ENCODE assay signal across 14 cellular contexts in genomic region chr5:124342027-124342471, GRCh38.
DNase-seq lines count a peak whose midpoint lies in the region; ATAC-seq and TF ChIP-seq lines count a peak whose summit lies in the region.
"Had no signal": no experiment of that assay in that cellular context is flagged by ENCODE, and none has a peak within 500 bp of the region (broad histone marks: within the 10 kb centered on the region; RNA-seq: fewer than 3 reads in every experiment).

No MANE protein-coding gene starts in this region.

- peak overlapping the region in 1 of 2 experiments; percentile 74; a peak in 2 of 4 replicates for H3K27ac ChIP-seq in SK-N-SH (ENCODE audit: low read depth in 2 of 2, low read length in 1 of 2)
- no peak overlapping the region for H3K27ac ChIP-seq in ovary
- H3K27ac ChIP-seq: C4-2B, VCaP had no signal

- DNase-seq in AG20443 (ENCODE audit: low spot score): peak; percentile 8
- no peak for DNase-seq in SK-N-SH
- peak; percentile 79 for DNase-seq in fibroblast of pulmonary artery (ENCODE audit: low read depth)
- peak; percentile 36 to 66 (median 58) for DNase-seq in ovary
- DNase-seq in NCI-H2171 (lab: John Stamatoyannopoulos, UW): no peak
- DNase-seq in activated CD4-positive, CD25-positive, alpha-beta regulatory T cell treated with anti-CD3 and anti-CD28 coated beads, Interleukin-2, amount 50 U/mL, for 72 hours: no peak
- no peak for DNase-seq in NAMALWA (ENCODE audit: low spot score)
- DNase-seq: activated T-cell treated with anti-CD3 and anti-CD28 coated beads, Interleukin-2, amount 50 U/mL, for 72 hours; NCI-H510A; SHP77 treated with DMSO at 0.1 percent for 48 hours; stimulated activated CD4-positive, alpha-beta T cell treated with anti-CD3 and anti-CD28 coated beads, Interleukin-12 subunit alpha, Interleukin-12 subunit beta, amount 100 ng/mL, for 4 hours had no signal

- H3K4me3 ChIP-seq in SK-N-SH (ENCODE audit: low read depth in 2 of 2, low read length in 1 of 2) (no peak overlapping the region), fibroblast of pulmonary artery (replicated peaks; ENCODE audit: low read depth, low read length) (no peak overlapping the region), ovary (no peak overlapping the region)

- peaks cover 0 to 15% of the 10 kb centered on the region in 2 experiments; a peak in 2 of 4 replicates for H3K4me1 ChIP-seq in SK-N-SH (ENCODE audit: control insufficient read depth in 1 of 2, insufficient read depth in 2 of 2, low read depth in 1 of 2, low read length in 1 of 2)
- no peaks in the 10 kb centered on the region for H3K4me1 ChIP-seq in ovary (ENCODE audit: insufficient read depth)

- no peaks in the 10 kb centered on the region for H3F3A ChIP-seq in SK-N-SH (replicated peaks; ENCODE audit: insufficient read depth)

- TF ChIP-seq CTCF in SK-N-SH (IDR thresholded peaks at IDR 0.05) (no peak), fibroblast of pulmonary artery (IDR thresholded peaks at IDR 0.05; ENCODE audit: low read length, missing control alignments) (no peak), ovary (IDR thresholded peaks at IDR 0.05) (no peak)

- H3K27me3 ChIP-seq in SK-N-SH (ENCODE audit: insufficient read depth) (no peaks in the 10 kb centered on the region), ovary (no peaks in the 10 kb centered on the region)

- no peaks in the 10 kb centered on the region for H3K9me3 ChIP-seq in SK-N-SH
- H3K9me3 ChIP-seq in ovary: no peaks in the 10 kb centered on the region

- H2AFZ ChIP-seq in SK-N-SH (ENCODE audit: low read depth): no peak overlapping the region

- no peaks in the 10 kb centered on the region for H4K20me1 ChIP-seq in SK-N-SH (ENCODE audit: insufficient read depth)

- TF ChIP-seq EP300 in SK-N-SH (IDR thresholded peaks at IDR 0.05; ENCODE audit: borderline replicate concordance in 1 of 2, low read depth in 1 of 2, low read length in 1 of 2) (peak in 1 of 2 experiments; percentile 44; a peak in 1 of 4 replicates), ovary (IDR thresholded peaks at IDR 0.05) (no peak)

- no peak overlapping the region for H3K4me2 ChIP-seq in SK-N-SH

- no peak for ATAC-seq in HG03045 (IDR thresholded peaks at IDR 0.05; ENCODE audit: unreplicated experiment)
- ATAC-seq: activated T-cell treated with anti-CD3 and anti-CD28 coated beads, Interleukin-2, amount 50 U/mL, for 72 hours had no signal

- intact Hi-C loops in ovary (cut with DNase I): no loop called here

- TF ChIP-seq POLR2A in ovary (IDR thresholded peaks at IDR 0.05): no peak

- H3K9ac ChIP-seq in SK-N-SH: no peak overlapping the region

- H3K9me2 ChIP-seq in SK-N-SH: no peaks in the 10 kb centered on the region

- 18% methylated on average over 1 of the region's 1 CpG for WGBS in SK-N-SH (ENCODE audit: low lambda C conversion rate)
- 0 to 5% (median 0%) methylated on average over 1 of the region's 1 CpG for WGBS in ovary, 3 donors

- CTCF ChIA-PET in SK-N-SH (lab: Yijun Ruan, JAX): no interaction called here

- no peak for TF ChIP-seq RAD21 in SK-N-SH (IDR thresholded peaks at IDR 0.05; ENCODE audit: low read length)

- no peaks in the 10 kb centered on the region for H3K79me2 ChIP-seq in SK-N-SH (ENCODE audit: insufficient read depth)

- POLR2A ChIA-PET in SK-N-SH (lab: Yijun Ruan, JAX): no interaction called here

- H3K36me3 ChIP-seq in SK-N-SH (replicated peaks in 1 of 2; ENCODE audit: control insufficient read depth in 1 of 2, insufficient read depth in 2 of 2, low read length in 1 of 2): no peaks in the 10 kb centered on the region
- H3K36me3 ChIP-seq in ovary: no peaks in the 10 kb centered on the region

TF ChIP-seq in SK-N-SH, 30 proteins besides CTCF, POLR2A, EP300 and RAD21:
- TF ChIP-seq TCF12 (IDR thresholded peaks at IDR 0.05): peak; percentile 77
- TF ChIP-seq ZBTB33 (IDR thresholded peaks at IDR 0.05; ENCODE audit: borderline replicate concordance, low read depth): no peak
- TF ChIP-seq TEAD4 (IDR thresholded peaks at IDR 0.05; ENCODE audit: borderline replicate concordance, insufficient read depth): peak; percentile 45; the same call in 1 of the 2 replicates
- TF ChIP-seq PBX3 (IDR thresholded peaks at IDR 0.05): peak; percentile 55; the same call in 1 of the 2 replicates
- peak; percentile 79; the same call in 1 of the 2 replicates for TF ChIP-seq NFIC (IDR thresholded peaks at IDR 0.05; ENCODE audit: borderline replicate concordance)
- peak; percentile 22; the same call in 1 of the 2 replicates for TF ChIP-seq MEF2A (IDR thresholded peaks at IDR 0.05; ENCODE audit: borderline replicate concordance, low read depth)
- TF ChIP-seq MAX (IDR thresholded peaks at IDR 0.05; ENCODE audit: low read depth): no peak
- no peak for TF ChIP-seq YY1 (IDR thresholded peaks at IDR 0.05; ENCODE audit: low read depth)

Comparison
In these comparisons a context has a peak if more than half of its experiments do, and no peak if none do; other contexts are left out.
1. DNase-seq: peak in AG20443 (single experiment), fibroblast of pulmonary artery (single experiment) and ovary (5 of 5); none in SK-N-SH (single experiment), NCI-H2171 (single experiment), activated CD4-positive, CD25-positive, alpha-beta regulatory T cell treated with anti-CD3 and anti-CD28 coated beads, Interleukin-2, amount 50 U/mL, for 72 hours (single experiment) and NAMALWA (single experiment).